Comparison of ENCODE assay signal across 17 cellular contexts in genomic region chr1:243266231-243266630, GRCh38. TPM values are rescaled to one million over a fixed set of nuclear protein-coding genes. Genes with fewer than 3 reads are reported as not detected.
A peak's percentile ranks its signal among the peaks of the same experiment; 100 is the strongest.
DNase-seq lines count a peak whose midpoint lies in the region; TF ChIP-seq lines count a peak whose summit lies in the region.
"Had no signal": no experiment of that assay in that cellular context is flagged by ENCODE, and none has a peak within 500 bp of the region (broad histone marks: within the 10 kb centered on the region; RNA-seq: fewer than 3 reads in every experiment).

No MANE protein-coding gene starts in this region.

- intact Hi-C loops in dendritic cell treated with granulocyte-macrophage colony-stimulating factor and Interleukin-4, amounts not matched to agents 40 ng/mL and 50 ng/mL, for 4 days (cut with micrococcal nuclease), result no loop called here
- intact Hi-C loops in left ventricle myocardium inferior (cut with micrococcal nuclease), result no loop called here

- no peak overlapping the region for H3K4me3 ChIP-seq in BLaER1
- H3K4me3 ChIP-seq in HL-60 (replicated peaks; ENCODE audit: insufficient read depth, low read length), result no peak overlapping the region
- no peak overlapping the region for H3K4me3 ChIP-seq in mesendoderm (ENCODE audit: low read length)
- no peak overlapping the region for H3K4me3 ChIP-seq in left ventricle myocardium inferior
- H3K4me3 ChIP-seq: SJCRH30 had no signal

- H3K27me3 Mint-ChIP-seq in dendritic cell treated with granulocyte-macrophage colony-stimulating factor and Interleukin-4, amounts not matched to agents 40 ng/mL and 50 ng/mL, for 4 days, result no peaks in the 10 kb centered on the region
- H3K27me3 Mint-ChIP-seq: IgD-negative memory B cell had no signal

- peaks cover 85% of the 10 kb centered on the region for H3K4me1 ChIP-seq in BLaER1
- H3K4me1 ChIP-seq in mesendoderm (ENCODE audit: control insufficient read depth, low read depth, low read length), result peaks cover 5% of the 10 kb centered on the region
- H3K4me1 ChIP-seq in left ventricle myocardium inferior, result peaks cover 55% of the 10 kb centered on the region
- H3K4me1 ChIP-seq: SJCRH30 had no signal

- H3K27me3 ChIP-seq in BLaER1 (no peaks in the 10 kb centered on the region), HL-60 (ENCODE audit: insufficient read depth, poor library complexity, severe bottlenecking) (no peaks in the 10 kb centered on the region), mesendoderm (ENCODE audit: insufficient read depth, low read length, poor library complexity) (no peaks in the 10 kb centered on the region), left ventricle myocardium inferior (ENCODE audit: low read depth) (no peaks in the 10 kb centered on the region)
- H3K27me3 ChIP-seq: SJCRH30 had no signal

- H3K18ac ChIP-seq in mesendoderm (ENCODE audit: low read length), result no peak overlapping the region

- no CpG with 5 or more reads among the region's 4 CpGs for WGBS in mesendoderm (ENCODE audit: extremely low coverage, insufficient coverage, low lambda C conversion rate)

- H3K27ac ChIP-seq in BLaER1 (peak overlapping the region; percentile 87; the same call in 1 of the 2 replicates), HL-60 (replicated peaks) (peak overlapping the region; percentile 91), mesendoderm (ENCODE audit: low read depth, low read length) (no peak overlapping the region), left ventricle myocardium inferior (replicated peaks) (no peak overlapping the region)
- H3K27ac ChIP-seq: SJCRH30 had no signal

- H4K5ac ChIP-seq in mesendoderm (ENCODE audit: low read length), result no peak overlapping the region

- no peak overlapping the region; the same call in 1 of the 2 replicates for H3K4me2 ChIP-seq in BLaER1
- no peak overlapping the region for H3K4me2 ChIP-seq in mesendoderm (ENCODE audit: low read length)

- no peaks in the 10 kb centered on the region for H3K9me3 Mint-ChIP-seq in dendritic cell treated with granulocyte-macrophage colony-stimulating factor and Interleukin-4, amounts not matched to agents 40 ng/mL and 50 ng/mL, for 4 days
- H3K9me3 Mint-ChIP-seq: IgD-negative memory B cell had no signal

- peak overlapping the region; percentile 91 for H3K27ac Mint-ChIP-seq in dendritic cell treated with granulocyte-macrophage colony-stimulating factor and Interleukin-4, amounts not matched to agents 40 ng/mL and 50 ng/mL, for 4 days
- H3K27ac Mint-ChIP-seq: IgD-negative memory B cell had no signal

- H3K4me3 Mint-ChIP-seq in dendritic cell treated with granulocyte-macrophage colony-stimulating factor and Interleukin-4, amounts not matched to agents 40 ng/mL and 50 ng/mL, for 4 days, result no peak overlapping the region
- H3K4me3 Mint-ChIP-seq: IgD-negative memory B cell had no signal

- no peak overlapping the region for H2BK5ac ChIP-seq in mesendoderm (ENCODE audit: low read length)

- TF ChIP-seq CTCF in HL-60 (IDR thresholded peaks at IDR 0.05; ENCODE audit: insufficient read depth, low read length) (no peak), left ventricle myocardium inferior (IDR thresholded peaks at IDR 0.05; ENCODE audit: borderline replicate concordance) (no peak)

- H3K9me3 ChIP-seq in BLaER1, result no peaks in the 10 kb centered on the region
- H3K9me3 ChIP-seq in left ventricle myocardium inferior (replicated peaks), result no peaks in the 10 kb centered on the region
- H3K9me3 ChIP-seq: Caco-2, SJCRH30 had no signal

- H3K56ac ChIP-seq in mesendoderm (ENCODE audit: low read length), result no peak overlapping the region

- H3K36me3 Mint-ChIP-seq in dendritic cell treated with granulocyte-macrophage colony-stimulating factor and Interleukin-4, amounts not matched to agents 40 ng/mL and 50 ng/mL, for 4 days (ENCODE audit: low read depth), result peaks cover 11% of the 10 kb centered on the region

- peaks cover 60% of the 10 kb centered on the region for H3K4me1 Mint-ChIP-seq in dendritic cell treated with granulocyte-macrophage colony-stimulating factor and Interleukin-4, amounts not matched to agents 40 ng/mL and 50 ng/mL, for 4 days (ENCODE audit: low read depth)

- H2AK5ac ChIP-seq in mesendoderm (ENCODE audit: low read length), result no peak overlapping the region

- H2BK120ac ChIP-seq in mesendoderm (ENCODE audit: low read depth, low read length), result no peak overlapping the region

- H3K36me3 ChIP-seq in BLaER1 (no peaks in the 10 kb centered on the region), mesendoderm (ENCODE audit: control insufficient read depth, insufficient read depth, low read length) (no peaks in the 10 kb centered on the region), left ventricle myocardium inferior (no peaks in the 10 kb centered on the region)
- H3K36me3 ChIP-seq: SJCRH30 had no signal

- no peaks in the 10 kb centered on the region for H3K79me1 ChIP-seq in mesendoderm (ENCODE audit: low read length)

- DNase-seq in HL-60 (ENCODE audit: low read depth in 1 of 2, low spot score in 1 of 2) (no peak), mesendoderm (peak; percentile 23), left ventricle myocardium inferior (no peak), AG08395 (ENCODE audit: low spot score) (no peak)
- no peak for DNase-seq in stimulated activated CD4-positive, alpha-beta T cell treated with anti-CD3 and anti-CD28 coated beads, Interleukin-2, amount 100 ng/mL, for 24 hours
- no peak for DNase-seq in activated CD4-positive, CD25-positive, alpha-beta regulatory T cell treated with anti-CD3 and anti-CD28 coated beads, Interleukin-2, amount 50 U/mL, for 72 hours
- DNase-seq: Caco-2, NCI-H1105 treated with DMSO at 0.1 percent for 48 hours, NCI-H1694 treated with DMSO at 0.1 percent for 48 hours, NCI-H2107, NCI-H345, NCI-H526, RPMI8226, SJCRH30 had no signal

- H3K9ac ChIP-seq in BLaER1 (no peak overlapping the region), mesendoderm (ENCODE audit: low read length) (no peak overlapping the region)

- no peaks in the 10 kb centered on the region for H3K79me2 ChIP-seq in mesendoderm (ENCODE audit: control insufficient read depth, insufficient read depth, low read length)

- no peak overlapping the region for H3K23ac ChIP-seq in mesendoderm (ENCODE audit: low read length)

- no peaks in the 10 kb centered on the region for H4K20me1 ChIP-seq in BLaER1

- no peak overlapping the region for H3K4ac ChIP-seq in mesendoderm (ENCODE audit: low read depth, low read length)

- no peak overlapping the region for H4K8ac ChIP-seq in mesendoderm (ENCODE audit: low read depth, low read length)

- H2BK15ac ChIP-seq in mesendoderm (replicated peaks; ENCODE audit: low read depth), result no peak overlapping the region

RNA-seq across cellular contexts. Expression of gene SDCCAG8, which starts 10.4 kb away (rescaled TPM):
- polyA plus RNA-seq in mesendoderm (2013, experiment 1 of 2), result 9.5 TPM
- polyA plus RNA-seq in mesendoderm (2013, experiment 2 of 2), result 8.9 TPM
- 21.4 TPM for total RNA-seq in left ventricle myocardium inferior

RNA-seq across cellular contexts. Expression of gene CEP170, which starts 11.2 kb away (rescaled TPM):
- 57.2 TPM for polyA plus RNA-seq in mesendoderm (2013, experiment 1 of 2)
- 58.5 TPM for polyA plus RNA-seq in mesendoderm (2013, experiment 2 of 2)
- total RNA-seq in left ventricle myocardium inferior, result 51.3 TPM

Comparison
In these comparisons a context has a peak if more than half of its experiments do, and no peak if none do; other contexts are left out.
1. H3K27ac ChIP-seq: peak in BLaER1 (single experiment) and HL-60 (single experiment); none in mesendoderm (single experiment) and left ventricle myocardium inferior (single experiment).